ENCODE assay signal across 10 cellular contexts in genomic region chr14:50964683-50965390, GRCh38. TPM values are rescaled to one million over a fixed set of nuclear protein-coding genes. Genes with fewer than 3 reads are reported as not detected.
A peak's percentile ranks its signal among the peaks of the same experiment; 100 is the strongest.
DNase-seq lines count a peak whose midpoint lies in the region; ATAC-seq and TF ChIP-seq lines count a peak whose summit lies in the region.
"Had no signal": no experiment of that assay in that cellular context is flagged by ENCODE, and none has a peak within 500 bp of the region (broad histone marks: within the 10 kb centered on the region; RNA-seq: fewer than 3 reads in every experiment).

No MANE protein-coding gene starts in this region.

- no peak overlapping the region for H3K4me3 ChIP-seq in A673 (ENCODE audit: low read depth, low read length, poor library complexity, severe bottlenecking)
- H3K4me3 ChIP-seq in cardiac fibroblast (replicated peaks in 1 of 2; ENCODE audit: low read depth in 2 of 2, low read length in 2 of 2), result no peak overlapping the region
- H3K4me3 ChIP-seq: SJCRH30 had no signal

- DNase-seq in A673 (ENCODE audit: low spot score) (peak; percentile 64), HT1080 (ENCODE audit: low read depth) (peak; percentile 66), cardiac fibroblast (ENCODE audit: low read depth in 2 of 2) (peak; percentile 97), mucosa of gallbladder (ENCODE audit: low spot score) (peak; percentile 65), SW480 (ENCODE audit: low spot score) (no peak)
- DNase-seq in activated naive CD4-positive, alpha-beta T cell (lab: John Stamatoyannopoulos, UW), result no peak
- no peak for DNase-seq in stimulated activated CD4-positive, alpha-beta T cell treated with anti-CD3 and anti-CD28 coated beads, Interleukin-4, amount 100 ng/mL, for 1 hour

- intact Hi-C loops in A673 (cut with micrococcal nuclease; ENCODE audit: unreplicated experiment), result no loop called here

- POLR2A ChIA-PET in A673 (lab: Charles Lee; ENCODE audit: low non-redundant PET), result no interaction called here

- ATAC-seq in HG02759 (IDR thresholded peaks at IDR 0.05; ENCODE audit: unreplicated experiment), result no peak
- ATAC-seq: activated T-helper 17 cell treated with anti-CD3 and anti-CD28 coated beads, Interleukin-2, amount 50 U/mL, for 72 hours had no signal

- no peak for TF ChIP-seq CTCF in A673 (conservative IDR thresholded peaks at IDR 0.05; ENCODE audit: low read depth, low read length)
- TF ChIP-seq CTCF in cardiac fibroblast (IDR thresholded peaks at IDR 0.05; ENCODE audit: low read depth, low read length), result no peak

- CTCF ChIA-PET in A673 (lab: Charles Lee), result interaction anchor here (0.7 kb wide), 2 partner anchors 9 to 420 kb away, joined by 3 to 4 read pairs; no protein-coding TSS in a partner anchor

- peaks cover 31% of the 10 kb centered on the region for H3K4me1 ChIP-seq in A673 (ENCODE audit: insufficient read depth, low read length, poor library complexity, severe bottlenecking)
- H3K4me1 ChIP-seq: SJCRH30 had no signal

- no peak overlapping the region for H3K27ac ChIP-seq in A673 (ENCODE audit: low read depth, low read length, poor library complexity, severe bottlenecking)
- H3K27ac ChIP-seq: SJCRH30 had no signal

- H3K9me3 ChIP-seq in A673 (ENCODE audit: low read depth, low read length, poor library complexity, severe bottlenecking), result no peaks in the 10 kb centered on the region
- H3K9me3 ChIP-seq: SJCRH30 had no signal

- no peaks in the 10 kb centered on the region for H3K27me3 ChIP-seq in A673 (replicated peaks; ENCODE audit: insufficient read depth, low read depth, low read length, poor library complexity)
- H3K27me3 ChIP-seq: SJCRH30 had no signal

- H3K36me3 ChIP-seq in A673 (ENCODE audit: insufficient read depth, low read length, poor library complexity, severe bottlenecking), result no peaks in the 10 kb centered on the region
- H3K36me3 ChIP-seq: SJCRH30 had no signal

- BruUV-seq in A673 (replicated peaks; lab: Mats Ljungman, UMichigan), result no TSS peak

RNA-seq across cellular contexts. Expression of gene PYGL, which starts 20.6 kb away (rescaled TPM):
- 14.2 and 18.6 TPM in 2 replicates for total RNA-seq in A673 (2021)
- 105 and 106 TPM in 2 replicates for total RNA-seq in HT1080 (2014; rRNA removed; shearing (Covaris generic))
- polyA plus RNA-seq in HT1080 (2015; cell fraction: cytosol; rRNA removed), result 135 and 144 TPM in 2 replicates
- 204 and 220 TPM in 2 replicates for polyA plus RNA-seq in HT1080 (2015; cell fraction: nucleus; rRNA removed)
- total RNA-seq in mucosa of gallbladder, result 11.2 TPM

Comparison
In these comparisons a context has a peak if more than half of its experiments do, and no peak if none do; other contexts are left out.
1. DNase-seq: peak in A673 (single experiment), HT1080 (single experiment), cardiac fibroblast (2 of 2) and mucosa of gallbladder (single experiment); none in activated naive CD4-positive, alpha-beta T cell (0 of 4), stimulated activated CD4-positive, alpha-beta T cell treated with anti-CD3 and anti-CD28 coated beads, Interleukin-4, amount 100 ng/mL, for 1 hour (single experiment) and SW480 (single experiment).